In genomic region chr4:1542226-1542490, GRCh38 we compare ENCODE assay signal across 22 cellular contexts.
"Had no signal": no experiment of that assay in that cellular context is flagged by ENCODE, and none has a peak within 500 bp of the region (broad histone marks: within the 10 kb centered on the region; RNA-seq: fewer than 3 reads in every experiment).

No MANE protein-coding gene starts in this region.

- H3K4me1 ChIP-seq: pancreas, right lobe of liver, suprapubic skin had no signal

- ATAC-seq: naive thymus-derived CD8-positive, alpha-beta T cell; pancreas; stimulated activated naive CD8-positive, alpha-beta T cell treated with anti-CD3 and anti-CD28 coated beads, Interleukin-15, amount 100 ng/mL, for 72 hours had no signal

- H3K4me3 ChIP-seq: coronary artery, esophagus squamous epithelium, heart right ventricle, left lung, lower lobe of right lung, pancreas, right lobe of liver, suprapubic skin, vagina had no signal

- H3K9me3 ChIP-seq: esophagus squamous epithelium, heart right ventricle, left lung, lower lobe of right lung, neutrophil, pancreas, right lobe of liver, suprapubic skin, vagina had no signal

- DNase-seq: effector memory CD4-positive, alpha-beta T cell; esophagus squamous epithelium; foreskin melanocyte; hippocampal formation; lower lobe of right lung; naive thymus-derived CD8-positive, alpha-beta T cell; nephron progenitor cell; small intestine; stimulated activated CD4-positive, alpha-beta T cell treated with anti-CD3 and anti-CD28 coated beads, Interleukin-15, amount 100 ng/mL, for 24 hours; stimulated activated CD4-positive, alpha-beta T cell treated with anti-CD3 and anti-CD28 coated beads, Interleukin-2, amount 100 ng/mL, for 48 hours; stimulated activated CD8-positive, alpha-beta memory T cell treated with anti-CD3 and anti-CD28 coated beads, Interleukin-4, amount 100 ng/mL, for 48 hours; stimulated activated naive CD4-positive, alpha-beta T cell; stimulated activated naive CD8-positive, alpha-beta T cell treated with anti-CD3 and anti-CD28 coated beads, Interleukin-15, amount 100 ng/mL, for 72 hours; trophoblast cell had no signal

- H3K27me3 ChIP-seq: pancreas, right lobe of liver, vagina had no signal

- H3K36me3 ChIP-seq: esophagus squamous epithelium, heart right ventricle, left lung, lower lobe of right lung, neutrophil, pancreas, right lobe of liver, suprapubic skin, vagina had no signal

- H3K27ac ChIP-seq: coronary artery, left lung, lower lobe of right lung, neutrophil, pancreas, right lobe of liver, suprapubic skin, vagina had no signal
